In genomic region chr5:163451489-163451888, GRCh38 we compare ENCODE assay signal across 13 cellular contexts. TPM values are rescaled to one million over a fixed set of nuclear protein-coding genes. Genes with fewer than 3 reads are reported as not detected.
DNase-seq lines count a peak whose midpoint lies in the region; ATAC-seq, FAIRE-seq and TF ChIP-seq lines count a peak whose summit lies in the region.
"Had no signal": no experiment of that assay in that cellular context is flagged by ENCODE, and none has a peak within 500 bp of the region (broad histone marks: within the 10 kb centered on the region; RNA-seq: fewer than 3 reads in every experiment).

No MANE protein-coding gene starts in this region.

- peaks cover 22% of the 10 kb centered on the region for H3K4me1 Mint-ChIP-seq in T-helper 17 cell
- peaks cover 13% of the 10 kb centered on the region for H3K4me1 Mint-ChIP-seq in nephron progenitor cell
- H3K4me1 Mint-ChIP-seq in activated T-helper 2 cell treated with anti-CD3 and anti-CD28 coated beads, Interferon-gamma antibody, Interleukin-2, Interleukin-4, amounts not matched to agents 10 μg/mL and 5 μg/mL and 100 μg/mL, durations not matched to agents 14 hours and 24 hours and 36 hours (ENCODE audit: low read depth), result peaks cover 22% of the 10 kb centered on the region

- TF ChIP-seq POLR2A in GM12891 (IDR thresholded peaks at IDR 0.05; ENCODE audit: low read depth, low read length), result no peak

- no peak for ATAC-seq in T-helper 17 cell

- H3K9me3 ChIP-seq in T-helper 17 cell (ENCODE audit: control insufficient read depth, low read length, poor library complexity, severe bottlenecking), result no peaks in the 10 kb centered on the region

- H3K27ac Mint-ChIP-seq in T-helper 17 cell (peak overlapping the region; percentile 56), nephron progenitor cell (peak overlapping the region; percentile 71)
- H3K27ac Mint-ChIP-seq in activated T-helper 2 cell treated with anti-CD3 and anti-CD28 coated beads, Interferon-gamma antibody, Interleukin-2, Interleukin-4, amounts not matched to agents 10 μg/mL and 5 μg/mL and 100 μg/mL, durations not matched to agents 14 hours and 24 hours and 36 hours, result no peak overlapping the region
- H3K27ac Mint-ChIP-seq: B cell; CD4-positive, alpha-beta T cell had no signal

- H3K27me3 Mint-ChIP-seq in T-helper 17 cell (no peaks in the 10 kb centered on the region), nephron progenitor cell (ENCODE audit: low read depth, poor library complexity) (no peaks in the 10 kb centered on the region)
- H3K27me3 Mint-ChIP-seq in activated T-helper 2 cell treated with anti-CD3 and anti-CD28 coated beads, Interferon-gamma antibody, Interleukin-2, Interleukin-4, amounts not matched to agents 10 μg/mL and 5 μg/mL and 100 μg/mL, durations not matched to agents 14 hours and 24 hours and 36 hours (ENCODE audit: low read depth), result no peaks in the 10 kb centered on the region
- H3K27me3 Mint-ChIP-seq: B cell; CD4-positive, alpha-beta T cell; IgD-negative memory B cell had no signal

- H3K36me3 Mint-ChIP-seq in T-helper 17 cell (ENCODE audit: low read depth) (peaks cover 10% of the 10 kb centered on the region), nephron progenitor cell (ENCODE audit: low read depth) (peaks cover 83% of the 10 kb centered on the region)
- H3K36me3 Mint-ChIP-seq in activated T-helper 2 cell treated with anti-CD3 and anti-CD28 coated beads, Interferon-gamma antibody, Interleukin-2, Interleukin-4, amounts not matched to agents 10 μg/mL and 5 μg/mL and 100 μg/mL, durations not matched to agents 14 hours and 24 hours and 36 hours (ENCODE audit: low read depth), result peaks cover 75% of the 10 kb centered on the region

- peaks cover 23% of the 10 kb centered on the region for H3K9me3 Mint-ChIP-seq in nephron progenitor cell
- H3K9me3 Mint-ChIP-seq in activated T-helper 2 cell treated with anti-CD3 and anti-CD28 coated beads, Interferon-gamma antibody, Interleukin-2, Interleukin-4, amounts not matched to agents 10 μg/mL and 5 μg/mL and 100 μg/mL, durations not matched to agents 14 hours and 24 hours and 36 hours, result no peaks in the 10 kb centered on the region
- H3K9me3 Mint-ChIP-seq: CD4-positive, alpha-beta T cell had no signal

- intact Hi-C loops in activated T-helper 2 cell treated with anti-CD3 and anti-CD28 coated beads, Interferon-gamma antibody, Interleukin-2, Interleukin-4, amounts not matched to agents 10 μg/mL and 5 μg/mL and 100 μg/mL, durations not matched to agents 14 hours and 24 hours and 36 hours (cut with micrococcal nuclease), result no loop called here

- FAIRE-seq in GM12891 (lab: Jason Lieb, UNC), result no peak
- FAIRE-seq: GM18507 had no signal

- DNase-seq in GM12891 (ENCODE audit: insufficient read length, low spot score) (no peak), T-helper 17 cell (no peak), nephron progenitor cell (no peak), amniotic stem cell (lab: John Stamatoyannopoulos, UW) (no peak)
- DNase-seq in activated T-helper 2 cell treated with anti-CD3 and anti-CD28 coated beads, Interferon-gamma antibody, Interleukin-2, Interleukin-4, amounts not matched to agents 10 μg/mL and 5 μg/mL and 100 μg/mL, durations not matched to agents 14 hours and 24 hours and 36 hours (ENCODE audit: low spot score), result no peak
- DNase-seq: C1 segment of cervical spinal cord; Calu3; CD4-positive, alpha-beta T cell; DMS 273 treated with DMSO at 0.1 percent for 48 hours; H7 had no signal

- H3K4me3 Mint-ChIP-seq in T-helper 17 cell, result no peak overlapping the region
- no peak overlapping the region for H3K4me3 Mint-ChIP-seq in nephron progenitor cell
- H3K4me3 Mint-ChIP-seq in activated T-helper 2 cell treated with anti-CD3 and anti-CD28 coated beads, Interferon-gamma antibody, Interleukin-2, Interleukin-4, amounts not matched to agents 10 μg/mL and 5 μg/mL and 100 μg/mL, durations not matched to agents 14 hours and 24 hours and 36 hours (ENCODE audit: low read depth), result no peak overlapping the region
- H3K4me3 Mint-ChIP-seq: B cell; CD4-positive, alpha-beta T cell; IgD-negative memory B cell had no signal

- no peak for TF ChIP-seq CTCF in nephron progenitor cell (IDR thresholded peaks at IDR 0.05)

TF ChIP-seq in GM12891, 5 proteins besides CTCF, POLR2A, EP300 and RAD21:
- TF ChIP-seq POLR2AphosphoS5 (IDR thresholded peaks at IDR 0.05; ENCODE audit: low read depth, low read length) (peak; percentile 32; the same call in 1 of the 2 replicates), TAF1 (IDR thresholded peaks at IDR 0.05; ENCODE audit: low read depth, low read length) (no peak)

RNA-seq across cellular contexts. Expression of gene NUDCD2, which starts 8.4 kb away (rescaled TPM):
- 22.6 TPM for polyA plus RNA-seq in GM12891 (2012; ENCODE audit: low read depth, missing spikeins)
- 10 to 100 TPM; 17.9 to 19.5 TPM for total RNA-seq in T-helper 17 cell
- 39.6 and 48.0 TPM in 2 replicates for total RNA-seq in activated T-helper 2 cell treated with anti-CD3 and anti-CD28 coated beads, Interferon-gamma antibody, Interleukin-2, Interleukin-4, amounts not matched to agents 10 μg/mL and 5 μg/mL and 100 μg/mL, durations not matched to agents 14 hours and 24 hours and 36 hours

RNA-seq across cellular contexts. Expression of gene HMMR, which starts 8.9 kb away (rescaled TPM):
- 31.1 TPM for polyA plus RNA-seq in GM12891 (2012; ENCODE audit: low read depth, missing spikeins)
- under 1 TPM; 0.45 to 0.52 TPM for total RNA-seq in T-helper 17 cell
- total RNA-seq in activated T-helper 2 cell treated with anti-CD3 and anti-CD28 coated beads, Interferon-gamma antibody, Interleukin-2, Interleukin-4, amounts not matched to agents 10 μg/mL and 5 μg/mL and 100 μg/mL, durations not matched to agents 14 hours and 24 hours and 36 hours, result 39.3 and 40.3 TPM in 2 replicates
- polyA plus RNA-seq: IgD-negative memory B cell had no signal

RNA-seq across cellular contexts. Expression of gene CCNG1, which starts 14.1 kb away (rescaled TPM):
- 143 TPM for polyA plus RNA-seq in GM12891 (2012; ENCODE audit: low read depth, missing spikeins)
- total RNA-seq in T-helper 17 cell, result 100 to 1,000 TPM in 1 of 2 donors, 10 to 100 TPM in 1; 79.1 to 121 TPM
- 87.8 and 89.4 TPM in 2 replicates for total RNA-seq in activated T-helper 2 cell treated with anti-CD3 and anti-CD28 coated beads, Interferon-gamma antibody, Interleukin-2, Interleukin-4, amounts not matched to agents 10 μg/mL and 5 μg/mL and 100 μg/mL, durations not matched to agents 14 hours and 24 hours and 36 hours

RNA-seq across cellular contexts. Expression of gene MAT2B, which starts 53.9 kb away (rescaled TPM):
- 48.8 TPM for polyA plus RNA-seq in GM12891 (2012; ENCODE audit: low read depth, missing spikeins)
- total RNA-seq in T-helper 17 cell, result 10 to 100 TPM; 55.5 to 70.4 TPM
- total RNA-seq in activated T-helper 2 cell treated with anti-CD3 and anti-CD28 coated beads, Interferon-gamma antibody, Interleukin-2, Interleukin-4, amounts not matched to agents 10 μg/mL and 5 μg/mL and 100 μg/mL, durations not matched to agents 14 hours and 24 hours and 36 hours, result 93.2 and 98.9 TPM in 2 replicates

Comparison
In these comparisons a context has a peak if more than half of its experiments do, and no peak if none do; other contexts are left out.
1. RNA of gene HMMR, which starts 8.9 kb away (total RNA-seq): 39.3 to 40.3 TPM in activated T-helper 2 cell treated with anti-CD3 and anti-CD28 coated beads, Interferon-gamma antibody, Interleukin-2, Interleukin-4, amounts not matched to agents 10 μg/mL and 5 μg/mL and 100 μg/mL, durations not matched to agents 14 hours and 24 hours and 36 hours; 0.45 to 0.52 TPM in T-helper 17 cell; every median in the first group is over 10 times any median in the second.